ENCODE assay signal across 19 cellular contexts in the genomic region with DNA sequence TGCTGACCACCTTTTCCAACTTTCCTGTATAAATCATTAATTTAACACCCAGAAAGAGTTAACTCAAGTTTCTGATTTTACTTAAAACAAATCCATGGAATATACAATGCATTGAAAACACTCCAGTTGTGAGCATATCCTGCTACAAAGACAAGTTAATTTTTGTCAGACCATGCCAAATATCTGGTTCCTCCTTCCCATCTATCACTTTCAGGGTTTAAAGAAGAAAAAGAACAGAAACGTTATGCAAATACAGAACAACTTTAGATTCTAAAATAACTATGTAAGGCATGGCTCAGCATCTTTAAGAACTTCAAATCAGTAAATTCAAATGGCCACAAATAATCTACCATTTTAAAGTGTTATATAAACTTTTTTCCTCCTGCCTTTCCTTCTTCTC. TPM values are rescaled to one million over a fixed set of nuclear protein-coding genes. Genes with fewer than 3 reads are reported as not detected.
A peak's percentile ranks its signal among the peaks of the same experiment; 100 is the strongest.
DNase-seq lines count a peak whose midpoint lies in the region; ATAC-seq, FAIRE-seq and TF ChIP-seq lines count a peak whose summit lies in the region.
"Had no signal": no experiment of that assay in that cellular context is flagged by ENCODE, and none has a peak within 500 bp of the region (broad histone marks: within the 10 kb centered on the region; RNA-seq: fewer than 3 reads in every experiment).

No MANE protein-coding gene starts in this region.

- DNase-seq in GM12892 (ENCODE audit: insufficient read length) (no peak), Karpas-422 (peak; percentile 73), NCI-H2227 (lab: John Stamatoyannopoulos, UW; ENCODE audit: unreplicated experiment) (no peak), SK-N-SH (no peak)
- DNase-seq: activated CD4-positive, alpha-beta T cell treated with anti-CD3 and anti-CD28 coated beads for 4 hours; activated naive CD4-positive, alpha-beta T cell; CD8-positive, alpha-beta memory T cell; foreskin fibroblast; NCI-H1092; sigmoid colon; stimulated activated CD4-positive, alpha-beta T cell treated with anti-CD3 and anti-CD28 coated beads, Interleukin-1b, Interleukin-23, amount 100 ng/mL, for 48 hours had no signal

- POLR2A ChIA-PET in SK-N-SH (lab: Yijun Ruan, JAX): no interaction called here

- H3K4me1 ChIP-seq in Karpas-422 (ENCODE audit: low read length): peaks cover 63% of the 10 kb centered on the region
- no peaks in the 10 kb centered on the region for H3K4me1 ChIP-seq in SK-N-SH (ENCODE audit: control insufficient read depth in 1 of 2, insufficient read depth in 2 of 2, low read depth in 1 of 2, low read length in 1 of 2)
- H3K4me1 ChIP-seq: sigmoid colon, vagina had no signal

- H3K9me3 ChIP-seq in Karpas-422 (ENCODE audit: low read length): no peaks in the 10 kb centered on the region
- no peaks in the 10 kb centered on the region; the same call in 1 of the 2 replicates for H3K9me3 ChIP-seq in SK-N-SH
- H3K9me3 ChIP-seq: sigmoid colon, vagina had no signal

- CTCF ChIA-PET in SK-N-SH (lab: Yijun Ruan, JAX): no interaction called here

- H3K9me2 ChIP-seq in Karpas-422 (replicated peaks; ENCODE audit: insufficient read depth, low read length): no peaks in the 10 kb centered on the region
- H3K9me2 ChIP-seq in SK-N-SH: no peaks in the 10 kb centered on the region

- TF ChIP-seq RAD21 in SK-N-SH (IDR thresholded peaks at IDR 0.05; ENCODE audit: low read length): no peak

- H3K4me2 ChIP-seq in Karpas-422 (ENCODE audit: low read depth, low read length, poor library complexity, severe bottlenecking) (peak overlapping the region; percentile 59), SK-N-SH (no peak overlapping the region)

- ATAC-seq in GM19395 (IDR thresholded peaks at IDR 0.05; ENCODE audit: unreplicated experiment) (peak; percentile 71), HG02571 (IDR thresholded peaks at IDR 0.05; ENCODE audit: unreplicated experiment) (peak; percentile 57), GM18858 (IDR thresholded peaks at IDR 0.05; ENCODE audit: unreplicated experiment) (no peak), GM19328 (IDR thresholded peaks at IDR 0.05; ENCODE audit: unreplicated experiment) (no peak)

- no peak for TF ChIP-seq EP300 in SK-N-SH (IDR thresholded peaks at IDR 0.05; ENCODE audit: borderline replicate concordance in 1 of 2, low read depth in 1 of 2, low read length in 1 of 2)

- H4K20me1 ChIP-seq in Karpas-422 (ENCODE audit: insufficient read depth, low read depth, low read length) (no peaks in the 10 kb centered on the region), SK-N-SH (ENCODE audit: insufficient read depth) (no peaks in the 10 kb centered on the region)

- H3K9ac ChIP-seq in Karpas-422 (ENCODE audit: low read length): peak overlapping the region; percentile 50
- no peak overlapping the region for H3K9ac ChIP-seq in SK-N-SH

- WGBS in SK-N-SH (ENCODE audit: low lambda C conversion rate): 46% methylated on average over 1 of the region's 1 CpG

- H3K27ac ChIP-seq in Karpas-422 (ENCODE audit: low read length) (peak overlapping the region; percentile 96), SK-N-SH (ENCODE audit: low read depth in 2 of 2, low read length in 1 of 2) (no peak overlapping the region)
- H3K27ac ChIP-seq: sigmoid colon, vagina had no signal

- no peak for TF ChIP-seq POLR2A in GM12892 (IDR thresholded peaks at IDR 0.05; ENCODE audit: low read depth, low read length)

- no peak for TF ChIP-seq CTCF in SK-N-SH (IDR thresholded peaks at IDR 0.05)

- peak; percentile 75 for FAIRE-seq in GM12892 (lab: Jason Lieb, UNC)
- FAIRE-seq: astrocyte, endothelial cell of umbilical vein, H1 had no signal

- peaks cover 8% of the 10 kb centered on the region for H3F3A ChIP-seq in SK-N-SH (replicated peaks; ENCODE audit: insufficient read depth)

- peaks cover 39% of the 10 kb centered on the region for H3K79me2 ChIP-seq in Karpas-422 (ENCODE audit: low read length)
- H3K79me2 ChIP-seq in SK-N-SH (ENCODE audit: insufficient read depth): peaks cover 3% of the 10 kb centered on the region; the same call in 1 of the 2 replicates

- H2AFZ ChIP-seq in Karpas-422 (ENCODE audit: low read length) (no peak overlapping the region), SK-N-SH (ENCODE audit: low read depth) (no peak overlapping the region)

- H3K27me3 ChIP-seq in Karpas-422 (ENCODE audit: low read length) (no peaks in the 10 kb centered on the region), SK-N-SH (ENCODE audit: insufficient read depth) (no peaks in the 10 kb centered on the region)
- H3K27me3 ChIP-seq: sigmoid colon, vagina had no signal

- H3K36me3 ChIP-seq in Karpas-422 (ENCODE audit: insufficient read depth, low read length) (peaks cover 61% of the 10 kb centered on the region), SK-N-SH (replicated peaks in 1 of 2; ENCODE audit: control insufficient read depth in 1 of 2, insufficient read depth in 2 of 2, low read length in 1 of 2) (peaks cover 47 to 66% of the 10 kb centered on the region in 2 experiments)

- H3K4me3 ChIP-seq in Karpas-422 (ENCODE audit: low read length) (peak overlapping the region; percentile 33; the same call in 1 of the 2 replicates), SK-N-SH (ENCODE audit: low read depth in 2 of 2, low read length in 1 of 2) (no peak overlapping the region)
- H3K4me3 ChIP-seq: sigmoid colon, vagina had no signal

TF ChIP-seq in SK-N-SH, 30 proteins besides CTCF, POLR2A, EP300 and RAD21:
- TF ChIP-seq MEF2A (IDR thresholded peaks at IDR 0.05; ENCODE audit: borderline replicate concordance, low read depth): no peak
- TF ChIP-seq, protein P1, sequence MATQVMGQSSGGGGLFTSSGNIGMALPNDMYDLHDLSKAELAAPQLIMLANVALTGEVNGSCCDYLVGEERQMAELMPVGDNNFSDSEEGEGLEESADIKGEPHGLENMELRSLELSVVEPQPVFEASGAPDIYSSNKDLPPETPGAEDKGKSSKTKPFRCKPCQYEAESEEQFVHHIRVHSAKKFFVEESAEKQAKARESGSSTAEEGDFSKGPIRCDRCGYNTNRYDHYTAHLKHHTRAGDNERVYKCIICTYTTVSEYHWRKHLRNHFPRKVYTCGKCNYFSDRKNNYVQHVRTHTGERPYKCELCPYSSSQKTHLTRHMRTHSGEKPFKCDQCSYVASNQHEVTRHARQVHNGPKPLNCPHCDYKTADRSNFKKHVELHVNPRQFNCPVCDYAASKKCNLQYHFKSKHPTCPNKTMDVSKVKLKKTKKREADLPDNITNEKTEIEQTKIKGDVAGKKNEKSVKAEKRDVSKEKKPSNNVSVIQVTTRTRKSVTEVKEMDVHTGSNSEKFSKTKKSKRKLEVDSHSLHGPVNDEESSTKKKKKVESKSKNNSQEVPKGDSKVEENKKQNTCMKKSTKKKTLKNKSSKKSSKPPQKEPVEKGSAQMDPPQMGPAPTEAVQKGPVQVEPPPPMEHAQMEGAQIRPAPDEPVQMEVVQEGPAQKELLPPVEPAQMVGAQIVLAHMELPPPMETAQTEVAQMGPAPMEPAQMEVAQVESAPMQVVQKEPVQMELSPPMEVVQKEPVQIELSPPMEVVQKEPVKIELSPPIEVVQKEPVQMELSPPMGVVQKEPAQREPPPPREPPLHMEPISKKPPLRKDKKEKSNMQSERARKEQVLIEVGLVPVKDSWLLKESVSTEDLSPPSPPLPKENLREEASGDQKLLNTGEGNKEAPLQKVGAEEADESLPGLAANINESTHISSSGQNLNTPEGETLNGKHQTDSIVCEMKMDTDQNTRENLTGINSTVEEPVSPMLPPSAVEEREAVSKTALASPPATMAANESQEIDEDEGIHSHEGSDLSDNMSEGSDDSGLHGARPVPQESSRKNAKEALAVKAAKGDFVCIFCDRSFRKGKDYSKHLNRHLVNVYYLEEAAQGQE (IDR thresholded peaks at IDR 0.05; ENCODE audit: low read depth, low read length): no peak
- TF ChIP-seq MXI1 (IDR thresholded peaks at IDR 0.05; ENCODE audit: low read depth, low read length): no peak
- TF ChIP-seq GABPA (IDR thresholded peaks at IDR 0.05; ENCODE audit: low read depth): no peak
- no peak for TF ChIP-seq NFIC (IDR thresholded peaks at IDR 0.05; ENCODE audit: borderline replicate concordance)
- no peak for TF ChIP-seq RXRA (IDR thresholded peaks at IDR 0.05; ENCODE audit: borderline replicate concordance, low read depth)
- TF ChIP-seq, protein P2, sequence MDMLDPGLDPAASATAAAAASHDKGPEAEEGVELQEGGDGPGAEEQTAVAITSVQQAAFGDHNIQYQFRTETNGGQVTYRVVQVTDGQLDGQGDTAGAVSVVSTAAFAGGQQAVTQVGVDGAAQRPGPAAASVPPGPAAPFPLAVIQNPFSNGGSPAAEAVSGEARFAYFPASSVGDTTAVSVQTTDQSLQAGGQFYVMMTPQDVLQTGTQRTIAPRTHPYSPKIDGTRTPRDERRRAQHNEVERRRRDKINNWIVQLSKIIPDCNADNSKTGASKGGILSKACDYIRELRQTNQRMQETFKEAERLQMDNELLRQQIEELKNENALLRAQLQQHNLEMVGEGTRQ (IDR thresholded peaks at IDR 0.05; ENCODE audit: borderline replicate concordance, low read depth, low read length): no peak
- TF ChIP-seq SMC3 (IDR thresholded peaks at IDR 0.05; ENCODE audit: low read depth, low read length): no peak
- TF ChIP-seq CHD2 (IDR thresholded peaks at IDR 0.05; ENCODE audit: low read length, partially characterized antibody): no peak
- no peak for TF ChIP-seq TCF12 (IDR thresholded peaks at IDR 0.05)
- TF ChIP-seq NRF1 (IDR thresholded peaks at IDR 0.05; ENCODE audit: low read depth, low read length): no peak

RNA-seq across cellular contexts. Expression of gene MRPS31, which starts 14.9 kb away (rescaled TPM):
- 43.6 TPM for polyA plus RNA-seq in GM12892 (2012; ENCODE audit: missing spikeins)
- total RNA-seq in Karpas-422 (2014; rRNA removed; shearing (Covaris generic); ENCODE audit: low replicate concordance): 42.4 and 52.6 TPM in 2 replicates
- 13.3 and 16.1 TPM in 2 replicates for polyA plus RNA-seq in SK-N-SH (2012; rRNA removed)
- 18.2 and 23.3 TPM in 2 replicates for polyA plus RNA-seq in SK-N-SH (2012; cell fraction: cytosol; rRNA removed)
- polyA plus RNA-seq in SK-N-SH (2012; cell fraction: nucleus; rRNA removed): 10.5 and 16.4 TPM in 2 replicates

RNA-seq across cellular contexts. Expression of gene SLC25A15, which starts 33.4 kb away (rescaled TPM):
- polyA plus RNA-seq in GM12892 (2012; ENCODE audit: missing spikeins): 10.5 TPM
- 25.3 and 44.5 TPM in 2 replicates for total RNA-seq in Karpas-422 (2014; rRNA removed; shearing (Covaris generic); ENCODE audit: low replicate concordance)
- polyA plus RNA-seq in SK-N-SH (2012; rRNA removed): 15.2 TPM in 2 replicates
- 13.7 and 16.3 TPM in 2 replicates for polyA plus RNA-seq in SK-N-SH (2012; cell fraction: cytosol; rRNA removed)
- 8.1 and 8.7 TPM in 2 replicates for polyA plus RNA-seq in SK-N-SH (2012; cell fraction: nucleus; rRNA removed)

Comparison
In these comparisons a context has a peak if more than half of its experiments do, and no peak if none do; other contexts are left out.
1. ATAC-seq: peak in GM19395 (single experiment) and HG02571 (single experiment); none in GM18858 (single experiment) and GM19328 (single experiment).